1 cellular context compared by ENCODE assay signal in the genomic region with DNA sequence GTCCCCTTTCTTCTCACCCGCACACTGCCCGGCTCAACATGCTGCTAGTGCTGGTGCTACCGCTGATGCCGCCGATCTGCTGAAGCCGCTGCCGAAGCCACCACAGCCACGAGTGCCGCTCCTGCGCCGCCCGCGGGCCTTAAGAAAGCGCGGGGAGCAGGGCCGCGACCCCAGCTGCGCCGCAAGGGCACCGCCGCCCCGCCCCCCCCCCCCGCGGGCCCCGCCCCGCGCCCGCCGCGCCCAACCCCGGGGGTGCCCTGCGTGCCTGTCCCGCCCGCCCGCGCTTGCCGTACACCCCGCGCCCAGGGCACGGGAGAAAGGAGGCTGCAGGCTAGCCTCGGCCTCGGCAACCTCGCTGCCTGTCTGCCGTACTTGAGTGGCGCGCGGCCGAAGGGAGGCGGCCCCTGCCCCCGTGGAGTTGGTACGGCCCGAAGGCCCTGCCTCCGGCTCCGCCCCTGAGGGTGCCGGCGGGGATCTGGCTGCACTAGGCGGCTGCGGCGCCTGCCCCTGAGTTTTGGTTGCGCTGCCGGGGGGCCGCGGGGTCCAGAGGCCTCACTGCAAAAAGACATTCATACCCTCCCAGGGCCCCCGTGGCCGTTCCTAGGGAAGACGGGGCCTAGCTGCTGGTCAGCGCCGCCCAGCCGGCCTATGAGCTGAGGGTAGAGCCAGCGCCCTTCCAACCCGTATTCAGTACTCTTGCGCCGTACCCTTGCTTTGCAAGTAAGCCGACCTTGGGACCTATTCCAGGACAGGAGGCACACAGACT.
TF ChIP-seq lines count a peak whose summit lies in the region.

Gene SOD2 (minus strand): TSS at position 114 of the 766 bp plus-strand sequence. CDS start 74 bp downstream, at position 40.

TF ChIP-seq in HepG2, 621 proteins besides CTCF, POLR2A, EP300 and RAD21 (continued from another document and continues in another):
- TF ChIP-seq CERS6 (CRISPR knock-in tag; IDR thresholded peaks at IDR 0.05) = no peak
- peak; percentile 42; the same call in 1 of the 2 replicates for TF ChIP-seq ZSCAN9 (CRISPR knock-in tag; IDR thresholded peaks at IDR 0.05; ENCODE audit: borderline replicate concordance)
- TF ChIP-seq NFE2L2 (IDR thresholded peaks at IDR 0.05; ENCODE audit: low read length) = no peak
- TF ChIP-seq MIER2 (CRISPR knock-in tag; IDR thresholded peaks at IDR 0.05) = peak; percentile 6; the same call in 1 of the 2 replicates
- TF ChIP-seq ZNF737 (CRISPR knock-in tag; IDR thresholded peaks at IDR 0.05; ENCODE audit: borderline replicate concordance) = peak; percentile 84; the same call in 1 of the 2 replicates
- peak; percentile 58 for TF ChIP-seq YEATS2 (CRISPR knock-in tag; IDR thresholded peaks at IDR 0.05; ENCODE audit: borderline replicate concordance)
- TF ChIP-seq ZNF75D (CRISPR knock-in tag; IDR thresholded peaks at IDR 0.05; ENCODE audit: borderline replicate concordance) = no peak
- no peak for TF ChIP-seq CHD4 (IDR thresholded peaks at IDR 0.05; ENCODE audit: borderline replicate concordance, low read length)
- no peak for TF ChIP-seq SCMH1 (CRISPR knock-in tag; IDR thresholded peaks at IDR 0.05; ENCODE audit: borderline replicate concordance)
- TF ChIP-seq ZBTB46 (CRISPR knock-in tag; IDR thresholded peaks at IDR 0.05; ENCODE audit: borderline replicate concordance) = peak; percentile 40; the same call in 1 of the 2 replicates
- peak; percentile 58; the same call in 1 of the 2 replicates for TF ChIP-seq PPARG (CRISPR knock-in tag; conservative IDR thresholded peaks at IDR 0.05)
- peak; percentile 20; the same call in 1 of the 2 replicates for TF ChIP-seq ZNF264 (CRISPR knock-in tag; IDR thresholded peaks at IDR 0.05)
- peak; percentile 72 for TF ChIP-seq HDAC1 (CRISPR knock-in tag; IDR thresholded peaks at IDR 0.05)
- no peak for TF ChIP-seq HNF1A (IDR thresholded peaks at IDR 0.05; ENCODE audit: low read depth)
- TF ChIP-seq HNF1A (CRISPR knock-in tag; IDR thresholded peaks at IDR 0.05; ENCODE audit: borderline replicate concordance) = peak; percentile 50; the same call in 1 of the 2 replicates
- no peak for TF ChIP-seq ZNF546 (CRISPR knock-in tag; conservative IDR thresholded peaks at IDR 0.05)
- TF ChIP-seq ZGPAT (CRISPR knock-in tag; IDR thresholded peaks at IDR 0.05) = peak; percentile 93
- TF ChIP-seq, protein P1, sequence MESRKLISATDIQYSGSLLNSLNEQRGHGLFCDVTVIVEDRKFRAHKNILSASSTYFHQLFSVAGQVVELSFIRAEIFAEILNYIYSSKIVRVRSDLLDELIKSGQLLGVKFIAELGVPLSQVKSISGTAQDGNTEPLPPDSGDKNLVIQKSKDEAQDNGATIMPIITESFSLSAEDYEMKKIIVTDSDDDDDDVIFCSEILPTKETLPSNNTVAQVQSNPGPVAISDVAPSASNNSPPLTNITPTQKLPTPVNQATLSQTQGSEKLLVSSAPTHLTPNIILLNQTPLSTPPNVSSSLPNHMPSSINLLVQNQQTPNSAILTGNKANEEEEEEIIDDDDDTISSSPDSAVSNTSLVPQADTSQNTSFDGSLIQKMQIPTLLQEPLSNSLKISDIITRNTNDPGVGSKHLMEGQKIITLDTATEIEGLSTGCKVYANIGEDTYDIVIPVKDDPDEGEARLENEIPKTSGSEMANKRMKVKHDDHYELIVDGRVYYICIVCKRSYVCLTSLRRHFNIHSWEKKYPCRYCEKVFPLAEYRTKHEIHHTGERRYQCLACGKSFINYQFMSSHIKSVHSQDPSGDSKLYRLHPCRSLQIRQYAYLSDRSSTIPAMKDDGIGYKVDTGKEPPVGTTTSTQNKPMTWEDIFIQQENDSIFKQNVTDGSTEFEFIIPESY (CRISPR knock-in tag; IDR thresholded peaks at IDR 0.05) = no peak; the same call in 1 of the 2 replicates
- no peak; the same call in none of the 2 replicates for TF ChIP-seq ZNF232 (CRISPR knock-in tag; IDR thresholded peaks at IDR 0.05; ENCODE audit: borderline replicate concordance)
- TF ChIP-seq ZNF484 (CRISPR knock-in tag; IDR thresholded peaks at IDR 0.05; ENCODE audit: borderline replicate concordance, low read depth) = peak; percentile 88; the same call in 1 of the 2 replicates
- peak; percentile 73; the same call in 1 of the 2 replicates for TF ChIP-seq ZNF205 (CRISPR knock-in tag; IDR thresholded peaks at IDR 0.05)
- TF ChIP-seq RFXAP (CRISPR knock-in tag; IDR thresholded peaks at IDR 0.05; ENCODE audit: borderline replicate concordance) = no peak; the same call in none of the 2 replicates
- TF ChIP-seq MED1 (CRISPR knock-in tag; IDR thresholded peaks at IDR 0.05) = peak; percentile 76
- TF ChIP-seq, protein P2, sequence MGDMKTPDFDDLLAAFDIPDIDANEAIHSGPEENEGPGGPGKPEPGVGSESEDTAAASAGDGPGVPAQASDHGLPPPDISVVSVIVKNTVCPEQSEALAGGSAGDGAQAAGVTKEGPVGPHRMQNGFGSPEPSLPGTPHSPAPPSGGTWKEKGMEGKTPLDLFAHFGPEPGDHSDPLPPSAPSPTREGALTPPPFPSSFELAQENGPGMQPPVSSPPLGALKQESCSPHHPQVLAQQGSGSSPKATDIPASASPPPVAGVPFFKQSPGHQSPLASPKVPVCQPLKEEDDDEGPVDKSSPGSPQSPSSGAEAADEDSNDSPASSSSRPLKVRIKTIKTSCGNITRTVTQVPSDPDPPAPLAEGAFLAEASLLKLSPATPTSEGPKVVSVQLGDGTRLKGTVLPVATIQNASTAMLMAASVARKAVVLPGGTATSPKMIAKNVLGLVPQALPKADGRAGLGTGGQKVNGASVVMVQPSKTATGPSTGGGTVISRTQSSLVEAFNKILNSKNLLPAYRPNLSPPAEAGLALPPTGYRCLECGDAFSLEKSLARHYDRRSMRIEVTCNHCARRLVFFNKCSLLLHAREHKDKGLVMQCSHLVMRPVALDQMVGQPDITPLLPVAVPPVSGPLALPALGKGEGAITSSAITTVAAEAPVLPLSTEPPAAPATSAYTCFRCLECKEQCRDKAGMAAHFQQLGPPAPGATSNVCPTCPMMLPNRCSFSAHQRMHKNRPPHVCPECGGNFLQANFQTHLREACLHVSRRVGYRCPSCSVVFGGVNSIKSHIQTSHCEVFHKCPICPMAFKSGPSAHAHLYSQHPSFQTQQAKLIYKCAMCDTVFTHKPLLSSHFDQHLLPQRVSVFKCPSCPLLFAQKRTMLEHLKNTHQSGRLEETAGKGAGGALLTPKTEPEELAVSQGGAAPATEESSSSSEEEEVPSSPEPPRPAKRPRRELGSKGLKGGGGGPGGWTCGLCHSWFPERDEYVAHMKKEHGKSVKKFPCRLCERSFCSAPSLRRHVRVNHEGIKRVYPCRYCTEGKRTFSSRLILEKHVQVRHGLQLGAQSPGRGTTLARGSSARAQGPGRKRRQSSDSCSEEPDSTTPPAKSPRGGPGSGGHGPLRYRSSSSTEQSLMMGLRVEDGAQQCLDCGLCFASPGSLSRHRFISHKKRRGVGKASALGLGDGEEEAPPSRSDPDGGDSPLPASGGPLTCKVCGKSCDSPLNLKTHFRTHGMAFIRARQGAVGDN (CRISPR knock-in tag; IDR thresholded peaks at IDR 0.05) = peak; percentile 89
- peak; percentile 74; the same call in 1 of the 2 replicates for TF ChIP-seq ZNF20 (CRISPR knock-in tag; IDR thresholded peaks at IDR 0.05)
- TF ChIP-seq ZNF224 (CRISPR knock-in tag; IDR thresholded peaks at IDR 0.05) = no peak; the same call in 1 of the 2 replicates
- no peak for TF ChIP-seq PRPF4 (IDR thresholded peaks at IDR 0.05; ENCODE audit: low read depth, low read length, poor library complexity, severe bottlenecking)
- TF ChIP-seq ZNF10 (CRISPR knock-in tag; IDR thresholded peaks at IDR 0.05; ENCODE audit: borderline replicate concordance, low read depth) = no peak
- peak; percentile 87 for TF ChIP-seq HNF4G (IDR thresholded peaks at IDR 0.05; ENCODE audit: borderline replicate concordance, low read depth, low read length)
- peak; percentile 84 for TF ChIP-seq HNF4G (CRISPR knock-in tag; IDR thresholded peaks at IDR 0.05; ENCODE audit: borderline replicate concordance, low read depth)
- TF ChIP-seq SYNCRIP (IDR thresholded peaks at IDR 0.05; ENCODE audit: insufficient read depth, low read depth, low read length) = no peak
- peak; percentile 95 for TF ChIP-seq XRCC5 (optimal IDR thresholded peaks at IDR 0.05; ENCODE audit: low read length)
- no peak for TF ChIP-seq SRSF9 (IDR thresholded peaks at IDR 0.05; ENCODE audit: borderline replicate concordance, insufficient read depth, low read depth, low read length, poor library complexity, severe bottlenecking)
- peak; percentile 87 for TF ChIP-seq KAT8 (CRISPR knock-in tag; IDR thresholded peaks at IDR 0.05)
- 0 out of 2 replicates have a peak, but pooled peaks have one; percentile 85 for TF ChIP-seq ZSCAN12 (CRISPR knock-in tag; IDR thresholded peaks at IDR 0.05)
- TF ChIP-seq WIZ (CRISPR knock-in tag; IDR thresholded peaks at IDR 0.05) = peak; percentile 75
- no peak; the same call in 1 of the 2 replicates for TF ChIP-seq ZSCAN20 (CRISPR knock-in tag; IDR thresholded peaks at IDR 0.05; ENCODE audit: borderline replicate concordance)
- TF ChIP-seq, protein P3, sequence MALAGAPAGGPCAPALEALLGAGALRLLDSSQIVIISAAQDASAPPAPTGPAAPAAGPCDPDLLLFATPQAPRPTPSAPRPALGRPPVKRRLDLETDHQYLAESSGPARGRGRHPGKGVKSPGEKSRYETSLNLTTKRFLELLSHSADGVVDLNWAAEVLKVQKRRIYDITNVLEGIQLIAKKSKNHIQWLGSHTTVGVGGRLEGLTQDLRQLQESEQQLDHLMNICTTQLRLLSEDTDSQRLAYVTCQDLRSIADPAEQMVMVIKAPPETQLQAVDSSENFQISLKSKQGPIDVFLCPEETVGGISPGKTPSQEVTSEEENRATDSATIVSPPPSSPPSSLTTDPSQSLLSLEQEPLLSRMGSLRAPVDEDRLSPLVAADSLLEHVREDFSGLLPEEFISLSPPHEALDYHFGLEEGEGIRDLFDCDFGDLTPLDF (CRISPR knock-in tag; IDR thresholded peaks at IDR 0.05) = peak; percentile 87
